15 cellular contexts compared by ENCODE assay signal in genomic region chr20:23143986-23144695, GRCh38. TPM values are rescaled to one million over a fixed set of nuclear protein-coding genes. Genes with fewer than 3 reads are reported as not detected.
A peak's percentile ranks its signal among the peaks of the same experiment; 100 is the strongest.
DNase-seq lines count a peak whose midpoint lies in the region; ATAC-seq, FAIRE-seq and TF ChIP-seq lines count a peak whose summit lies in the region.
"Had no signal": no experiment of that assay in that cellular context is flagged by ENCODE, and none has a peak within 500 bp of the region (broad histone marks: within the 10 kb centered on the region; RNA-seq: fewer than 3 reads in every experiment).

No MANE protein-coding gene starts in this region.

- peak overlapping the region; percentile 35; the same call in 1 of the 2 replicates for H4K91ac ChIP-seq in IMR-90 (ENCODE audit: insufficient read depth, low read depth, low read length)

- H3K18ac ChIP-seq in IMR-90 (ENCODE audit: low read depth, low read length): no peak overlapping the region

- dilution Hi-C loops in IMR-90 (cut with HindIII; ENCODE audit: low sequenced_read_pairs, unreplicated experiment) (no loop called here), endothelial cell of umbilical vein (cut with MboI; ENCODE audit: extremely low pct_ligation_motif_present, low sequenced_read_pairs) (no loop called here)

- WGBS in IMR-90 (ENCODE audit: extremely low coverage in 2 of 2, insufficient read length in 1 of 2), 2 experiments: no CpG with 5 or more reads among the region's 8 CpGs
- WGBS in sigmoid colon, 2 donors: 96 to 97% methylated on average over 8 of the region's 8 CpGs

- FAIRE-seq in endothelial cell of umbilical vein (lab: Jason Lieb, UNC): no peak
- FAIRE-seq: keratinocyte had no signal

- no peak overlapping the region for H3K4me3 ChIP-seq in DND-41 (ENCODE audit: low read depth in 1 of 2, low read length in 2 of 2)
- H3K4me3 ChIP-seq in IMR-90 (ENCODE audit: insufficient read depth, low read depth, low read length): no peak overlapping the region
- no peak overlapping the region for H3K4me3 ChIP-seq in endothelial cell of umbilical vein (replicated peaks in 1 of 3; ENCODE audit: insufficient read depth in 1 of 3, low read depth in 1 of 3, low read length in 3 of 3)
- no peak overlapping the region for H3K4me3 ChIP-seq in sigmoid colon

- TF ChIP-seq CTCF in DND-41 (IDR thresholded peaks at IDR 0.05; ENCODE audit: borderline replicate concordance, extremely low read depth, low read length, poor library complexity, severe bottlenecking) (no peak), IMR-90 (conservative IDR thresholded peaks at IDR 0.05; ENCODE audit: low read depth, low read length) (no peak), endothelial cell of umbilical vein (IDR thresholded peaks at IDR 0.05; ENCODE audit: extremely low read depth in 1 of 2, insufficient read depth in 1 of 2, low read depth in 1 of 2, low read length in 2 of 2) (no peak), sigmoid colon (IDR thresholded peaks at IDR 0.05) (no peak)

- H2AFZ ChIP-seq in DND-41 (ENCODE audit: low read depth, low read length) (no peak overlapping the region), IMR-90 (replicated peaks; ENCODE audit: low read length, poor library complexity) (no peak overlapping the region), endothelial cell of umbilical vein (ENCODE audit: low read depth, low read length) (no peak overlapping the region)

- CTCF ChIA-PET in IMR-90 (lab: Yijun Ruan, JAX) (no interaction called here), endothelial cell of umbilical vein (lab: Charles Lee) (interaction anchor here (1.0 to 4.4 kb wide), 16 partner anchors 12 to 197 kb away, joined by 3 to 26 read pairs (median 6); partner anchors contain the start of gene CD93)

- H4K20me1 ChIP-seq in DND-41 (ENCODE audit: insufficient read depth, low read length) (no peaks in the 10 kb centered on the region), IMR-90 (ENCODE audit: insufficient read depth, low read length) (no peaks in the 10 kb centered on the region), endothelial cell of umbilical vein (replicated peaks; ENCODE audit: control insufficient read depth, extremely low read depth, insufficient read depth, low read length) (no peaks in the 10 kb centered on the region)

- H3K9me1 ChIP-seq in IMR-90 (ENCODE audit: insufficient read depth, low read length): peaks cover 31% of the 10 kb centered on the region
- H3K9me1 ChIP-seq in endothelial cell of umbilical vein (replicated peaks; ENCODE audit: control insufficient read depth, extremely low read depth, insufficient read depth, low read length): no peaks in the 10 kb centered on the region

- intact Hi-C loops in IMR-90 (cut with micrococcal nuclease): loop anchor here (10.0 kb wide), 1 partner anchor 211 kb away; the partner anchor contains the start of gene NXT1
- intact Hi-C loops in endothelial cell of umbilical vein (cut with micrococcal nuclease): no loop called here
- intact Hi-C loops in sigmoid colon (cut with DNase I): no loop called here

- no peak overlapping the region for H4K8ac ChIP-seq in IMR-90 (ENCODE audit: low read depth in 2 of 2, low read length in 2 of 2)

- peak overlapping the region; percentile 48 for H2BK20ac ChIP-seq in IMR-90 (ENCODE audit: low read depth, low read length)

- in situ Hi-C loops in IMR-90 (cut with MboI; ENCODE audit: low sequenced_read_pairs): no loop called here

- H3K14ac ChIP-seq in IMR-90 (replicated peaks; ENCODE audit: low read depth, low read length): no peak overlapping the region

- peaks cover 79% of the 10 kb centered on the region for H3K4me1 ChIP-seq in DND-41 (ENCODE audit: insufficient read depth, low read length)
- peaks cover 23% of the 10 kb centered on the region for H3K4me1 ChIP-seq in IMR-90 (ENCODE audit: control insufficient read depth, insufficient read depth, low read length)
- H3K4me1 ChIP-seq in endothelial cell of umbilical vein (ENCODE audit: control insufficient read depth, extremely low read depth, insufficient read depth, low read length): peaks cover 88% of the 10 kb centered on the region
- peaks cover 0 to 10% (median 4%) of the 10 kb centered on the region in 4 donors for H3K4me1 ChIP-seq in sigmoid colon

- TF ChIP-seq RAD21 in IMR-90 (IDR thresholded peaks at IDR 0.05; ENCODE audit: low read length): no peak

- H2AK5ac ChIP-seq in IMR-90 (ENCODE audit: low read depth, low read length): peak overlapping the region; percentile 62; the same call in 1 of the 2 replicates

- DNase-seq in DND-41 (no peak), IMR-90 (no peak), endothelial cell of umbilical vein (ENCODE audit: low read depth, low spot score) (no peak), sigmoid colon (peak; percentile 59), GM03348 (ENCODE audit: low spot score) (no peak)
- DNase-seq: activated CD4-positive, alpha-beta T cell treated with anti-CD3 and anti-CD28 coated beads for 36 hours; activated CD8-positive, alpha-beta memory T cell treated with anti-CD3 and anti-CD28 coated beads, Interleukin-2, amount 50 U/mL, for 48 hours; NCI-H1417; stimulated activated CD4-positive, alpha-beta T cell treated with anti-CD3 and anti-CD28 coated beads, Interleukin-4, amount 100 ng/mL, for 24 hours; stimulated activated CD8-positive, alpha-beta memory T cell treated with anti-CD3 and anti-CD28 coated beads, Interleukin-4, amount 100 ng/mL, for 48 hours; T1000 had no signal

- TF ChIP-seq POLR2A in IMR-90 (IDR thresholded peaks at IDR 0.05; ENCODE audit: low read depth, low read length): no peak
- no peak for TF ChIP-seq POLR2A in endothelial cell of umbilical vein (IDR thresholded peaks at IDR 0.05; ENCODE audit: low read depth, low read length)
- TF ChIP-seq POLR2A in sigmoid colon (IDR thresholded peaks at IDR 0.05): no peak

- H3K4me2 ChIP-seq in DND-41 (ENCODE audit: insufficient read depth, low read length): no peak overlapping the region
- no peak overlapping the region for H3K4me2 ChIP-seq in IMR-90 (ENCODE audit: low read depth, low read length)
- no peak overlapping the region for H3K4me2 ChIP-seq in endothelial cell of umbilical vein (ENCODE audit: insufficient read depth, low read length)

- no peaks in the 10 kb centered on the region for H3K79me1 ChIP-seq in IMR-90 (ENCODE audit: low read depth in 1 of 2, low read length in 2 of 2)

- 0 out of 3 replicates have a peak overlapping the region, but pooled peaks have one; percentile 25 for H2BK15ac ChIP-seq in IMR-90 (ENCODE audit: low read depth, low read length)

- H3K4ac ChIP-seq in IMR-90 (ENCODE audit: low read depth, low read length): peak overlapping the region; percentile 56

- H3K27ac ChIP-seq in DND-41 (ENCODE audit: low read length): peak overlapping the region; percentile 85
- H3K27ac ChIP-seq in IMR-90 (ENCODE audit: insufficient read depth, low read length): no peak overlapping the region
- H3K27ac ChIP-seq in endothelial cell of umbilical vein (ENCODE audit: insufficient read depth, low read depth, low read length): peak overlapping the region; percentile 88
- peak overlapping the region in 1 of 4 donors; percentile 43 for H3K27ac ChIP-seq in sigmoid colon

- no peak overlapping the region for H4K5ac ChIP-seq in IMR-90 (ENCODE audit: low read depth, low read length)

- POLR2A ChIA-PET in IMR-90 (lab: Charles Lee; ENCODE audit: unreplicated experiment) (interaction anchor here (0.6 to 0.7 kb wide), 2 partner anchors 90 to 1697 kb away, joined by 3 to 4 read pairs; no protein-coding TSS in a partner anchor), endothelial cell of umbilical vein (lab: Charles Lee) (interaction anchor here (2.4 kb wide), 1 partner anchor 58 kb away, joined by 8 read pairs; the partner anchor contains the start of gene CD93)

- no peaks in the 10 kb centered on the region for H3K27me3 ChIP-seq in DND-41 (ENCODE audit: insufficient read depth, low read length, poor library complexity)
- no peaks in the 10 kb centered on the region for H3K27me3 ChIP-seq in IMR-90 (ENCODE audit: control insufficient read depth, insufficient read depth, low read length)
- H3K27me3 ChIP-seq in endothelial cell of umbilical vein (ENCODE audit: control insufficient read depth in 2 of 2, insufficient read depth in 2 of 2, low read length in 2 of 2): no peaks in the 10 kb centered on the region
- H3K27me3 ChIP-seq in sigmoid colon: no peaks in the 10 kb centered on the region

- H2BK120ac ChIP-seq in IMR-90 (ENCODE audit: low read depth, low read length): peak overlapping the region; percentile 44

- H3K9ac ChIP-seq in DND-41 (ENCODE audit: low read depth, low read length) (no peak overlapping the region), IMR-90 (ENCODE audit: low read depth, low read length) (no peak overlapping the region), endothelial cell of umbilical vein (replicated peaks; ENCODE audit: extremely low read depth, insufficient read depth, low read length) (no peak overlapping the region)

- ATAC-seq in DND-41 (ENCODE audit: insufficient read depth, low read depth) (no peak), IMR-90 (ENCODE audit: low read depth) (no peak), GM18519 (IDR thresholded peaks at IDR 0.05; ENCODE audit: low FRiP score, unreplicated experiment) (no peak), HG02610 (IDR thresholded peaks at IDR 0.05; ENCODE audit: unreplicated experiment) (no peak)
- ATAC-seq: activated CD4-positive, alpha-beta T cell treated with anti-CD3 and anti-CD28 coated beads for 36 hours had no signal

- no peaks in the 10 kb centered on the region for H3K36me3 ChIP-seq in DND-41 (ENCODE audit: insufficient read depth, low read length)
- no peaks in the 10 kb centered on the region for H3K36me3 ChIP-seq in IMR-90 (ENCODE audit: control insufficient read depth, insufficient read depth, low read length)
- H3K36me3 ChIP-seq in endothelial cell of umbilical vein (ENCODE audit: control insufficient read depth in 2 of 2, extremely low read depth in 1 of 2, insufficient read depth in 2 of 2, low read length in 2 of 2): no peaks in the 10 kb centered on the region
- no peaks in the 10 kb centered on the region for H3K36me3 ChIP-seq in sigmoid colon

- no peak overlapping the region for H2AK9ac ChIP-seq in IMR-90 (replicated peaks; ENCODE audit: low read depth, low read length, poor library complexity)

- H3K9me3 ChIP-seq in DND-41 (ENCODE audit: insufficient read depth, low read length, severe bottlenecking): no peaks in the 10 kb centered on the region
- H3K9me3 ChIP-seq in IMR-90 (ENCODE audit: control insufficient read depth, insufficient read depth, low read length): no peaks in the 10 kb centered on the region
- H3K9me3 ChIP-seq in endothelial cell of umbilical vein (replicated peaks; ENCODE audit: control insufficient read depth, insufficient read depth, low read length): no peaks in the 10 kb centered on the region
- H3K9me3 ChIP-seq in sigmoid colon: no peaks in the 10 kb centered on the region

- no peak overlapping the region for H3K23ac ChIP-seq in IMR-90 (ENCODE audit: low read depth, low read length)

- H3K79me2 ChIP-seq in DND-41 (ENCODE audit: insufficient read depth, low read length): no peaks in the 10 kb centered on the region
- H3K79me2 ChIP-seq in endothelial cell of umbilical vein (ENCODE audit: control insufficient read depth, insufficient read depth, low read length): no peaks in the 10 kb centered on the region

- no peak for TF ChIP-seq EP300 in sigmoid colon (IDR thresholded peaks at IDR 0.05)

- no peak overlapping the region for H2BK5ac ChIP-seq in IMR-90 (ENCODE audit: low read depth, low read length, poor library complexity, severe bottlenecking)

- BruUV-seq in IMR-90 (replicated peaks; lab: Mats Ljungman, UMichigan): no TSS peak
- no TSS peak for BruUV-seq in endothelial cell of umbilical vein (replicated peaks; lab: Mats Ljungman, UMichigan)

- no peak overlapping the region for H3K56ac ChIP-seq in IMR-90 (ENCODE audit: extremely low read depth, insufficient read depth, low read length)

RNA-seq across cellular contexts. Expression of gene CD93, which starts 58.0 kb away (rescaled TPM):
- total RNA-seq in IMR-90 (2012; rRNA removed) (under 0.01 TPM in 1 of 2 replicates, not detected in the other), endothelial cell of umbilical vein (346 and 413 TPM in 2 replicates), sigmoid colon (10 to 100 TPM; 14.2 to 27.2 (median 17.7) TPM)
- polyA plus RNA-seq in IMR-90 (2012; rRNA removed) (0.02 TPM in 1 of 2 replicates, not detected in the other), endothelial cell of umbilical vein (180 and 182 TPM in 2 replicates), sigmoid colon (10 to 100 TPM in 2 of 3 donors, 1 to 10 TPM in 1; 1.8 to 14.5 (median 10.6) TPM)
- polyA plus RNA-seq in IMR-90 (2012; cell fraction: cytosol; rRNA removed): not detected in 2 replicates
- not detected in 2 replicates for polyA plus RNA-seq in IMR-90 (2012; cell fraction: nucleus; rRNA removed; ENCODE audit: low replicate concordance)
- 161 TPM in 2 replicates for polyA plus RNA-seq in endothelial cell of umbilical vein (2011; cell fraction: cytosol; rRNA removed)
- 223 and 228 TPM in 2 replicates for polyA plus RNA-seq in endothelial cell of umbilical vein (2011; cell fraction: nucleus; rRNA removed)
- polyA plus RNA-seq in endothelial cell of umbilical vein (2012): 238 and 281 TPM in 2 replicates
- 380 and 445 TPM in 2 replicates for polyA minus RNA-seq in endothelial cell of umbilical vein
- polyA minus RNA-seq in endothelial cell of umbilical vein (2011; cell fraction: cytosol; rRNA and poly(A)+ RNA removed): not detected
- polyA minus RNA-seq in endothelial cell of umbilical vein (2011; cell fraction: nucleus; rRNA and poly(A)+ RNA removed): 156 and 158 TPM in 2 replicates
- polyA plus RNA-seq: BJ, keratinocyte had no signal

Comparison
In these comparisons a context has a peak if more than half of its experiments do, and no peak if none do; other contexts are left out.
1. RNA of gene CD93, which starts 58.0 kb away (total RNA-seq): 346 to 413 TPM in endothelial cell of umbilical vein and 14.2 to 27.2 TPM in sigmoid colon; under 0.01 TPM in IMR-90; every median in the first group is over 10 times any median in the second.